20 cellular contexts compared by ENCODE assay signal in the genomic region with DNA sequence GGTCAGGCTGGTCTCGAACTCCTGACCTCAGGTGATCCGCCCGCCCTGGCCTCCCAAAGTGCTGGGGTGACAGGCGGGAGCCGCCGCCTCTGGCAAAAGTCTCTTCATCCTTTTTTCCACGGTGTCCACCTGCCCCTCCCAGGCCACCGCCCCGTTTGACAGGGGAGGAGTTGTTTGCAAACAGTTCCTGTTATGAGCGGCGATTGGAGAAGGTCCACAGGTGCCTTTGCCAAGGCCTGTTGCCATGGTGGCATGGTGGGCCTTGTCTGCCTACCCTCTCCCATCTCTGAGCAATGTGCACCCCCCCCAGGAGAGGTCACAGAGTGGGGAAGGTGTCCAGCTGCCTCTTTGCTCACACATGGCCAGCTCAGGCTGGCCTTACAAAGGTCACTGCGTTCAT. TPM values are rescaled to one million over a fixed set of nuclear protein-coding genes. Genes with fewer than 3 reads are reported as not detected.
DNase-seq lines count a peak whose midpoint lies in the region; ATAC-seq and TF ChIP-seq lines count a peak whose summit lies in the region.
"Had no signal": no experiment of that assay in that cellular context is flagged by ENCODE, and none has a peak within 500 bp of the region (broad histone marks: within the 10 kb centered on the region; RNA-seq: fewer than 3 reads in every experiment).

No MANE protein-coding gene starts in this region.

- intact Hi-C loops in left colon (cut with DNase I, micrococcal nuclease) (no loop called here), Caco-2 (cut with micrococcal nuclease; ENCODE audit: unreplicated experiment) (no loop called here)

- no peaks in the 10 kb centered on the region for H3K36me3 ChIP-seq in osteoblast (ENCODE audit: insufficient read depth, low read length)
- H3K36me3 ChIP-seq in Caco-2 (ENCODE audit: control insufficient read depth, insufficient read depth, low read length): no peaks in the 10 kb centered on the region
- H3K36me3 ChIP-seq: BLaER1 had no signal

- H3K79me2 ChIP-seq in osteoblast (ENCODE audit: insufficient read depth, low read length): no peaks in the 10 kb centered on the region

- peaks cover under 1% of the 10 kb centered on the region for H3K4me1 Mint-ChIP-seq in Caco-2 (ENCODE audit: low read depth, unreplicated experiment)

- H3K9me3 ChIP-seq in osteoblast (ENCODE audit: low read depth, low read length) (no peaks in the 10 kb centered on the region), Caco-2 (no peaks in the 10 kb centered on the region)
- H3K9me3 ChIP-seq: BLaER1 had no signal

- BruUV-seq in Caco-2 (replicated peaks; lab: Mats Ljungman, UMichigan): no TSS peak

- CTCF ChIA-PET in Caco-2 (lab: Charles Lee): no interaction called here

- peaks cover 24% of the 10 kb centered on the region for H3K27me3 ChIP-seq in osteoblast (ENCODE audit: insufficient read depth, low read length)
- H3K27me3 ChIP-seq in Caco-2 (replicated peaks; ENCODE audit: control insufficient read depth, insufficient read depth, low read length): no peaks in the 10 kb centered on the region
- H3K27me3 ChIP-seq: BLaER1 had no signal

- no peaks in the 10 kb centered on the region for H3K4me1 ChIP-seq in osteoblast (ENCODE audit: insufficient read depth, low read length)
- H3K4me1 ChIP-seq in Caco-2: peaks cover 6% of the 10 kb centered on the region

- H3K27me3 Mint-ChIP-seq in Caco-2 (ENCODE audit: insufficient read depth, unreplicated experiment): peaks cover under 1% of the 10 kb centered on the region

- peak; percentile 54 for ATAC-seq in left colon
- no peak for ATAC-seq in omental fat pad (ENCODE audit: low FRiP score)
- ATAC-seq: GM12878 had no signal

- H3K4me3 Mint-ChIP-seq in Caco-2 (ENCODE audit: unreplicated experiment): no peak overlapping the region
- H3K4me3 Mint-ChIP-seq: B cell; CD14-positive monocyte; CD4-positive, alpha-beta T cell had no signal

- TF ChIP-seq CTCF in osteoblast (IDR thresholded peaks at IDR 0.05; ENCODE audit: extremely low read depth, low read depth, low read length) (no peak), omental fat pad (IDR thresholded peaks at IDR 0.05) (no peak), Caco-2 (IDR thresholded peaks at IDR 0.05; ENCODE audit: insufficient read depth in 1 of 2, low read depth in 1 of 2, low read length in 1 of 2, severe bottlenecking in 1 of 2, unreplicated experiment in 1 of 2) (no peak)

- no peaks in the 10 kb centered on the region for H3K36me3 Mint-ChIP-seq in Caco-2 (ENCODE audit: insufficient read depth, unreplicated experiment)
- H3K36me3 Mint-ChIP-seq: CD8-positive, alpha-beta memory T cell had no signal

- H3K9me3 Mint-ChIP-seq in Caco-2 (ENCODE audit: unreplicated experiment): no peaks in the 10 kb centered on the region
- H3K9me3 Mint-ChIP-seq: CD4-positive, alpha-beta T cell; CD8-positive, alpha-beta memory T cell had no signal

- POLR2A ChIA-PET in Caco-2 (lab: Charles Lee): no interaction called here

- H3K4me3 ChIP-seq in osteoblast (ENCODE audit: insufficient read depth, low read length) (no peak overlapping the region), Caco-2 (ENCODE audit: low read depth, low read length) (no peak overlapping the region)
- H3K4me3 ChIP-seq: BLaER1, GM12878, GM23248 had no signal

- H3K27ac Mint-ChIP-seq in Caco-2 (ENCODE audit: unreplicated experiment): no peak overlapping the region
- H3K27ac Mint-ChIP-seq: B cell; CD4-positive, alpha-beta T cell; CD8-positive, alpha-beta memory T cell had no signal

- H3K4me2 ChIP-seq in osteoblast (ENCODE audit: insufficient read depth, low read length): no peak overlapping the region

- H3K27ac ChIP-seq in osteoblast (ENCODE audit: low read depth, low read length): no peak overlapping the region
- H3K27ac ChIP-seq: 22Rv1, BLaER1, GM23248 had no signal

- H4K20me1 ChIP-seq in osteoblast (ENCODE audit: insufficient read depth, low read length): no peaks in the 10 kb centered on the region

- DNase-seq in NCI-H748 (lab: John Stamatoyannopoulos, UW; ENCODE audit: unreplicated experiment): peak; percentile 33
- DNase-seq in NCI-H748 treated with DMSO at 0.1 percent for 48 hours (lab: John Stamatoyannopoulos, UW): no peak
- DNase-seq in cerebellar cortex (ENCODE audit: low spot score): peak; percentile 45
- peak in 1 of 2 donors; percentile 46 for DNase-seq in left colon
- peak; percentile 54 for DNase-seq in osteoblast (ENCODE audit: insufficient read length, low spot score, missing footprints)
- no peak for DNase-seq in omental fat pad (ENCODE audit: low spot score)
- DNase-seq in Caco-2: no peak
- no peak for DNase-seq in DMS153 treated with DMSO at 0.1 percent for 48 hours (lab: John Stamatoyannopoulos, UW; ENCODE audit: unreplicated experiment)
- DNase-seq: Calu3; CD4-positive, alpha-beta T cell; CD8-positive, alpha-beta memory T cell; DND-41; GM23248; H7; HCEC 1CT had no signal

- no peak overlapping the region for H2AFZ ChIP-seq in osteoblast (ENCODE audit: low read length)
- H2AFZ ChIP-seq: GM23248 had no signal

RNA-seq across cellular contexts. Expression of a gene that starts 16.0 kb away (rescaled TPM):
- total RNA-seq in left colon (10 to 100 TPM; 40.8 to 55.2 TPM), osteoblast (2.7 and 2.9 TPM in 2 replicates), omental fat pad (1 to 10 TPM; 4.6 to 8.0 (median 5.6) TPM), Caco-2 (2022) (45.3 and 46.7 TPM in 2 replicates)

RNA-seq across cellular contexts. Expression of a gene that starts 30.8 kb away (rescaled TPM):
- total RNA-seq in left colon (1 to 10 TPM in 1 of 2 donors, under 1 TPM in 1; 0.92 to 1.5 TPM), osteoblast (not detected in 2 replicates), omental fat pad (not detected), Caco-2 (2022) (0.66 and 1.1 TPM in 2 replicates)
- total RNA-seq: B cell, Calu3, GM12878, GM23248 had no signal

Comparison
In these comparisons a context has a peak if more than half of its experiments do, and no peak if none do; other contexts are left out.
1. DNase-seq: peak in NCI-H748 (single experiment), cerebellar cortex (single experiment) and osteoblast (single experiment); none in NCI-H748 treated with DMSO at 0.1 percent for 48 hours (single experiment), omental fat pad (single experiment), Caco-2 (0 of 2) and DMS153 treated with DMSO at 0.1 percent for 48 hours (single experiment).